In genomic region chr12:26748412-26748740, GRCh38 we compare ENCODE assay signal across 1 cellular context.
TF ChIP-seq lines count a peak whose summit lies in the region.

No MANE protein-coding gene starts in this region.

TF ChIP-seq in GM23338, 12 proteins besides CTCF, POLR2A, EP300 and RAD21 (continued from another document):
- no peak for TF ChIP-seq REST (IDR thresholded peaks at IDR 0.05; ENCODE audit: unreplicated experiment)
- no peak for TF ChIP-seq ZNF331 (CRISPR knock-in tag; IDR thresholded peaks at IDR 0.05; ENCODE audit: low read depth)
TF ChIP-seq in GM23338: peak in this region for 0.
